In genomic region chr3:72496055-72496690, GRCh38 we compare ENCODE assay signal across 17 cellular contexts.
DNase-seq lines count a peak whose midpoint lies in the region; ATAC-seq and TF ChIP-seq lines count a peak whose summit lies in the region.
"Had no signal": no experiment of that assay in that cellular context is flagged by ENCODE, and none has a peak within 500 bp of the region (broad histone marks: within the 10 kb centered on the region; RNA-seq: fewer than 3 reads in every experiment).

No MANE protein-coding gene starts in this region.

- peak overlapping the region; percentile 37 for H3K27ac Mint-ChIP-seq in stimulated activated naive CD8-positive, alpha-beta T cell treated with anti-CD3 and anti-CD28 coated beads, Interleukin-15, Interleukin-2, amounts not matched to agents 100 ng/mL and 50 ng/mL, for 24 hours
- H3K27ac Mint-ChIP-seq in stimulated activated naive CD8-positive, alpha-beta T cell treated with anti-CD3 and anti-CD28 coated beads, Interleukin-15, amount 100 ng/mL, for 72 hours = no peak overlapping the region

- no peak overlapping the region for H3K9ac ChIP-seq in OCI-LY3 (ENCODE audit: low read length)

- H3K27me3 Mint-ChIP-seq in stimulated activated naive CD8-positive, alpha-beta T cell treated with anti-CD3 and anti-CD28 coated beads, Interleukin-15, Interleukin-2, amounts not matched to agents 100 ng/mL and 50 ng/mL, for 24 hours = no peaks in the 10 kb centered on the region
- peaks cover 7% of the 10 kb centered on the region for H3K27me3 Mint-ChIP-seq in stimulated activated naive CD8-positive, alpha-beta T cell treated with anti-CD3 and anti-CD28 coated beads, Interleukin-15, amount 100 ng/mL, for 72 hours

- H4K20me1 ChIP-seq in OCI-LY3 (ENCODE audit: insufficient read depth, low read length) = no peaks in the 10 kb centered on the region

- H3K36me3 ChIP-seq in OCI-LY3 (replicated peaks; ENCODE audit: low read depth, low read length) = no peaks in the 10 kb centered on the region
- H3K36me3 ChIP-seq: HAP-1, left ventricle myocardium inferior, ovary, suprapubic skin had no signal

- H2AFZ ChIP-seq in OCI-LY3 (ENCODE audit: low read depth, low read length) = no peak overlapping the region

- no peaks in the 10 kb centered on the region for H3K9me3 ChIP-seq in OCI-LY3 (ENCODE audit: insufficient read depth, low read length)
- H3K9me3 ChIP-seq: HAP-1, ovary, suprapubic skin had no signal

- no peak overlapping the region for H3K4me3 Mint-ChIP-seq in stimulated activated naive CD8-positive, alpha-beta T cell treated with anti-CD3 and anti-CD28 coated beads, Interleukin-15, Interleukin-2, amounts not matched to agents 100 ng/mL and 50 ng/mL, for 24 hours
- H3K4me3 Mint-ChIP-seq in stimulated activated naive CD8-positive, alpha-beta T cell treated with anti-CD3 and anti-CD28 coated beads, Interleukin-15, amount 100 ng/mL, for 72 hours = no peak overlapping the region

- H3K27me3 ChIP-seq in OCI-LY3 (ENCODE audit: low read depth, low read length) = peaks cover 7% of the 10 kb centered on the region; the same call in 1 of the 2 replicates
- H3K27me3 ChIP-seq: ovary, suprapubic skin had no signal

- no peaks in the 10 kb centered on the region for H3K79me2 ChIP-seq in OCI-LY3 (ENCODE audit: low read length)

- no peak for ATAC-seq in stimulated activated naive CD8-positive, alpha-beta T cell treated with anti-CD3 and anti-CD28 coated beads, Interleukin-15, amount 100 ng/mL, for 72 hours
- ATAC-seq in HG03025 (IDR thresholded peaks at IDR 0.05; ENCODE audit: low FRiP score, unreplicated experiment) (peak; percentile 71), HG02870 (IDR thresholded peaks at IDR 0.05; ENCODE audit: unreplicated experiment) (no peak)
- ATAC-seq: esophagus mucosa had no signal

- H3K4me2 ChIP-seq in OCI-LY3 (ENCODE audit: low read length) = peak overlapping the region; percentile 31

- no peak for DNase-seq in stimulated activated naive CD8-positive, alpha-beta T cell treated with anti-CD3 and anti-CD28 coated beads, Interleukin-15, amount 100 ng/mL, for 72 hours
- DNase-seq in NCI-H1417 treated with DMSO at 0.1 percent for 48 hours (lab: John Stamatoyannopoulos, UW) = no peak
- no peak for DNase-seq in NCI-H1930 (lab: John Stamatoyannopoulos, UW)
- no peak for DNase-seq in retina
- DNase-seq: COR-L47; left ventricle myocardium inferior; NCI-H2029 treated with DMSO at 0.1 percent for 48 hours; NCI-H774; ovary; stimulated activated CD4-positive, alpha-beta T cell treated with anti-CD3 and anti-CD28 coated beads, Interleukin-2, amount 100 ng/mL, for 48 hours had no signal

- TF ChIP-seq CTCF in OCI-LY3 (IDR thresholded peaks at IDR 0.05; ENCODE audit: low read depth, low read length) = no peak

- peak overlapping the region; percentile 12 for H3K27ac ChIP-seq in OCI-LY3 (ENCODE audit: low read length)
- H3K27ac ChIP-seq: left ventricle myocardium inferior, ovary, suprapubic skin had no signal

- H3K4me3 ChIP-seq in OCI-LY3 (ENCODE audit: low read length) = no peak overlapping the region
- H3K4me3 ChIP-seq: HAP-1, left ventricle myocardium inferior, ovary, suprapubic skin had no signal

- peaks cover 12% of the 10 kb centered on the region for H3K9me3 Mint-ChIP-seq in stimulated activated naive CD8-positive, alpha-beta T cell treated with anti-CD3 and anti-CD28 coated beads, Interleukin-15, Interleukin-2, amounts not matched to agents 100 ng/mL and 50 ng/mL, for 24 hours
- peaks cover 11 to 17% of the 10 kb centered on the region in 2 donors for H3K9me3 Mint-ChIP-seq in stimulated activated naive CD8-positive, alpha-beta T cell treated with anti-CD3 and anti-CD28 coated beads, Interleukin-15, amount 100 ng/mL, for 72 hours

- peaks cover 18% of the 10 kb centered on the region for H3K4me1 ChIP-seq in OCI-LY3 (ENCODE audit: low read length)
- H3K4me1 ChIP-seq: HAP-1 had no signal

- H3K4me1 Mint-ChIP-seq in stimulated activated naive CD8-positive, alpha-beta T cell treated with anti-CD3 and anti-CD28 coated beads, Interleukin-15, Interleukin-2, amounts not matched to agents 100 ng/mL and 50 ng/mL, for 24 hours (ENCODE audit: low read depth) = peaks cover 11% of the 10 kb centered on the region
- H3K4me1 Mint-ChIP-seq in stimulated activated naive CD8-positive, alpha-beta T cell treated with anti-CD3 and anti-CD28 coated beads, Interleukin-15, amount 100 ng/mL, for 72 hours = no peaks in the 10 kb centered on the region

- no peaks in the 10 kb centered on the region for H3K36me3 Mint-ChIP-seq in stimulated activated naive CD8-positive, alpha-beta T cell treated with anti-CD3 and anti-CD28 coated beads, Interleukin-15, Interleukin-2, amounts not matched to agents 100 ng/mL and 50 ng/mL, for 24 hours (ENCODE audit: low read depth)
